ENCODE assay signal across 8 cellular contexts in genomic region chr6:7238900-7239589, GRCh38.
DNase-seq lines count a peak whose midpoint lies in the region; ATAC-seq and TF ChIP-seq lines count a peak whose summit lies in the region.

No MANE protein-coding gene starts in this region.

- no peak for TF ChIP-seq POLR2A in testis (IDR thresholded peaks at IDR 0.05)

- H2BK5ac ChIP-seq in neuronal stem cell (ENCODE audit: low read length), result no peak overlapping the region

- no peaks in the 10 kb centered on the region for H3K79me1 ChIP-seq in neuronal stem cell (ENCODE audit: low read depth, low read length)

- intact Hi-C loops in testis (cut with DNase I; ENCODE audit: low total_unique reads), result no loop called here

- no peak overlapping the region for H2BK12ac ChIP-seq in neuronal stem cell (ENCODE audit: low read length)

- no peak overlapping the region for H2BK15ac ChIP-seq in neuronal stem cell (ENCODE audit: low read length)

- H3K23ac ChIP-seq in neuronal stem cell (ENCODE audit: low read depth, low read length, poor library complexity), result no peak overlapping the region

- no peak overlapping the region for H3K18ac ChIP-seq in neuronal stem cell (ENCODE audit: low read length)

- DNase-seq in BE2C (peak; percentile 95), OCI-M2 (lab: John Stamatoyannopoulos, UW; ENCODE audit: unreplicated experiment) (peak; percentile 22), activated T-cell treated with anti-CD3 and anti-CD28 coated beads for 4 hours (peak; percentile 63), fibroblast of lung (ENCODE audit: low read depth in 2 of 2) (peak; percentile 67 to 73), neuronal stem cell (ENCODE audit: low spot score) (peak; percentile 64), testis (peak; percentile 95)

- H3K9ac ChIP-seq in KMS-11 (no peak overlapping the region), fibroblast of lung (ENCODE audit: insufficient read depth, low read length) (no peak overlapping the region), neuronal stem cell (ENCODE audit: low read depth, low read length, poor library complexity) (no peak overlapping the region)

- no peak overlapping the region for H3K14ac ChIP-seq in neuronal stem cell (ENCODE audit: low read length)

- H2BK120ac ChIP-seq in neuronal stem cell (ENCODE audit: low read depth, low read length), result no peak overlapping the region

- H3K4me2 ChIP-seq in KMS-11, result no peak overlapping the region
- H3K4me2 ChIP-seq in fibroblast of lung (ENCODE audit: extremely low read depth, insufficient read depth, low read length), result no peak overlapping the region
- H3K4me2 ChIP-seq in neuronal stem cell (ENCODE audit: insufficient read depth, low read length, poor library complexity, severe bottlenecking), result no peak overlapping the region

- H3K27me3 ChIP-seq in BE2C (no peaks in the 10 kb centered on the region; the same call in 1 of the 2 replicates), KMS-11 (ENCODE audit: insufficient read depth, low read depth) (no peaks in the 10 kb centered on the region), fibroblast of lung (ENCODE audit: control insufficient read depth, insufficient read depth, low read length) (no peaks in the 10 kb centered on the region), neuronal stem cell (ENCODE audit: control insufficient read depth in 3 of 3, insufficient read depth in 3 of 3, low read depth in 1 of 3, low read length in 3 of 3) (no peaks in the 10 kb centered on the region), testis (no peaks in the 10 kb centered on the region)

- H3K27ac ChIP-seq in KMS-11, result no peak overlapping the region
- H3K27ac ChIP-seq in fibroblast of lung (ENCODE audit: insufficient read depth, low read length), result no peak overlapping the region
- no peak overlapping the region for H3K27ac ChIP-seq in neuronal stem cell (replicated peaks; ENCODE audit: low read length)
- H3K27ac ChIP-seq in testis, result peak overlapping the region; percentile 31 to 66

- H3K4me3 ChIP-seq in BE2C (ENCODE audit: low read depth, low read length), result no peak overlapping the region
- H3K4me3 ChIP-seq in KMS-11 (IDR thresholded peaks at IDR 0.05; ENCODE audit: insufficient read depth, low read depth, low read length), result no peak overlapping the region
- no peak overlapping the region for H3K4me3 ChIP-seq in fibroblast of lung (replicated peaks in 1 of 4; ENCODE audit: control extremely low read depth in 1 of 4, insufficient read depth in 1 of 4, low read depth in 3 of 4, low read length in 4 of 4)
- no peak overlapping the region for H3K4me3 ChIP-seq in neuronal stem cell (ENCODE audit: low read length in 2 of 2)
- no peak overlapping the region for H3K4me3 ChIP-seq in testis

- no peaks in the 10 kb centered on the region for H3K9me3 ChIP-seq in BE2C
- no peaks in the 10 kb centered on the region for H3K9me3 ChIP-seq in fibroblast of lung (ENCODE audit: control insufficient read depth, insufficient read depth, low read depth, low read length)
- H3K9me3 ChIP-seq in neuronal stem cell (replicated peaks in 1 of 2; ENCODE audit: control insufficient read depth in 2 of 2, insufficient read depth in 1 of 2, low read depth in 1 of 2, low read length in 2 of 2), result no peaks in the 10 kb centered on the region
- H3K9me3 ChIP-seq in testis, result no peaks in the 10 kb centered on the region

- H3K36me3 ChIP-seq in BE2C (0 out of 2 replicates have a peak, but pooled peaks cover 2% of the 10 kb centered on the region), KMS-11 (ENCODE audit: insufficient read depth) (no peaks in the 10 kb centered on the region), fibroblast of lung (ENCODE audit: control insufficient read depth, insufficient read depth, low read length) (peaks cover 9% of the 10 kb centered on the region), neuronal stem cell (replicated peaks in 1 of 2; ENCODE audit: control insufficient read depth in 2 of 2, insufficient read depth in 2 of 2, low read length in 2 of 2) (peaks cover 2 to 31% of the 10 kb centered on the region in 2 donors), testis (ENCODE audit: low read depth, missing control alignments) (no peaks in the 10 kb centered on the region)

- H3K4me1 ChIP-seq in BE2C (no peaks in the 10 kb centered on the region; the same call in 1 of the 2 replicates), KMS-11 (ENCODE audit: low read depth, poor library complexity, severe bottlenecking) (peaks cover 53% of the 10 kb centered on the region), fibroblast of lung (ENCODE audit: control insufficient read depth, extremely low read depth, insufficient read depth, low read length) (peaks cover 3% of the 10 kb centered on the region), neuronal stem cell (ENCODE audit: control insufficient read depth in 2 of 2, insufficient read depth in 1 of 2, low read depth in 1 of 2, low read length in 2 of 2) (peaks cover 13% of the 10 kb centered on the region in 2 donors), testis (peaks cover 32% of the 10 kb centered on the region)

- no peak overlapping the region for H4K91ac ChIP-seq in neuronal stem cell (ENCODE audit: low read depth, low read length, poor library complexity)

- no peak overlapping the region for H4K8ac ChIP-seq in neuronal stem cell (ENCODE audit: low read depth, low read length)

- WGBS in neuronal stem cell (ENCODE audit: extremely low coverage in 2 of 2, insufficient read length in 2 of 2, insufficient replicate concordance in 1 of 2), 2 donors, result no CpG with 5 or more reads among the region's 10 CpGs
- WGBS in testis, 2 donors, result 29 to 57% methylated on average over 10 of the region's 10 CpGs

- no peaks in the 10 kb centered on the region for H3K79me2 ChIP-seq in KMS-11 (ENCODE audit: insufficient read depth, low read depth)
- H3K79me2 ChIP-seq in fibroblast of lung (ENCODE audit: control insufficient read depth, insufficient read depth, low read length), result peaks cover 8% of the 10 kb centered on the region

- ATAC-seq in GM19438 (IDR thresholded peaks at IDR 0.05; ENCODE audit: low read depth, unreplicated experiment), result peak; percentile 51

- H2AFZ ChIP-seq in KMS-11 (ENCODE audit: low read depth) (no peak overlapping the region), fibroblast of lung (ENCODE audit: low read length) (no peak overlapping the region), neuronal stem cell (ENCODE audit: low read length) (no peak overlapping the region)

- TF ChIP-seq CTCF in BE2C (IDR thresholded peaks at IDR 0.05; ENCODE audit: low read depth, low read length) (peak; percentile 86), KMS-11 (conservative IDR thresholded peaks at IDR 0.05; ENCODE audit: low read depth, low read length) (peak; percentile 90), fibroblast of lung (conservative IDR thresholded peaks at IDR 0.05 in 1 of 2, IDR thresholded peaks at IDR 0.05 in 1 of 2; ENCODE audit: low read depth in 1 of 2, low read length in 2 of 2) (peak; percentile 15 to 66), testis (IDR thresholded peaks at IDR 0.05) (peak; percentile 36 to 65 (median 54))

- H3K4ac ChIP-seq in neuronal stem cell (ENCODE audit: low read length), result no peak overlapping the region

- H2AK5ac ChIP-seq in neuronal stem cell (ENCODE audit: low read depth, low read length), result no peak overlapping the region

- H4K20me1 ChIP-seq in KMS-11 (ENCODE audit: insufficient read depth) (no peaks in the 10 kb centered on the region), fibroblast of lung (ENCODE audit: control insufficient read depth, extremely low read depth, insufficient read depth, low read length) (no peaks in the 10 kb centered on the region)

Comparison
In these comparisons a context has a peak if more than half of its experiments do, and no peak if none do; other contexts are left out.
1. DNase-seq: peak in every context shown above with its lines; median percentile 95 in BE2C; 95 in testis; 70 in fibroblast of lung; 64 in neuronal stem cell; 63 in activated T-cell treated with anti-CD3 and anti-CD28 coated beads for 4 hours; 22 in OCI-M2.
2. H3K27ac ChIP-seq: peak in testis (2 of 2); none in KMS-11 (single experiment), fibroblast of lung (single experiment) and neuronal stem cell (single experiment).
3. Peak in every context shown above with its lines, with median percentiles within 50 percentile points of each other: CTCF ChIP-seq.